2 cellular contexts compared by ENCODE assay signal in genomic region chrX:96597847-96598246, GRCh38.
DNase-seq lines count a peak whose midpoint lies in the region; TF ChIP-seq lines count a peak whose summit lies in the region.
"Not testable (repeated sequence)": the region's sequence is repeated elsewhere in the genome, so short reads cannot be mapped to it uniquely, and the experiment has no call there.

No MANE protein-coding gene starts in this region.

- not testable (repeated sequence) for H3K27ac ChIP-seq in spleen

- WGBS in spleen, 5 donors, result 90 to 100% (median 95%) methylated on average over 2 to 9 of the region's 9 CpGs

- not testable (repeated sequence) for TF ChIP-seq POLR2A in spleen (IDR thresholded peaks at IDR 0.05)

- not testable (repeated sequence) for H3K4me3 Mint-ChIP-seq in chondrocyte (ENCODE audit: unreplicated experiment)

- H3K27me3 ChIP-seq in spleen (replicated peaks in 1 of 7), result not testable (repeated sequence)

- not testable (repeated sequence) for H3K4me3 ChIP-seq in spleen

- H3K9me3 ChIP-seq in spleen, result not testable (repeated sequence)

- not testable (repeated sequence) for H3K36me3 ChIP-seq in spleen

- not testable (repeated sequence) for H3K36me3 Mint-ChIP-seq in chondrocyte (ENCODE audit: low read depth)

- DNase-seq in chondrocyte (ENCODE audit: low spot score) (peak; percentile 66), spleen (peak; percentile 55)

- H3K9me3 Mint-ChIP-seq in chondrocyte (ENCODE audit: low read depth), result peaks cover 13% of the 10 kb centered on the region

- intact Hi-C loops in spleen (cut with DNase I; ENCODE audit: low total_unique reads), result not testable (repeated sequence)

- not testable (repeated sequence) for H3K27me3 Mint-ChIP-seq in chondrocyte (ENCODE audit: low read depth)

- H3K27ac Mint-ChIP-seq in chondrocyte (ENCODE audit: unreplicated experiment), result not testable (repeated sequence)

- not testable (repeated sequence) for H3K4me1 Mint-ChIP-seq in chondrocyte (ENCODE audit: low read depth)

- not testable (repeated sequence) for H3K4me1 ChIP-seq in spleen

- not testable (repeated sequence) for TF ChIP-seq CTCF in chondrocyte (IDR thresholded peaks at IDR 0.05); spleen (IDR thresholded peaks at IDR 0.05 in 8 of 11, conservative IDR thresholded peaks at IDR 0.05 in 3 of 11)
